In genomic region chr16:50152807-50153647, GRCh38 we compare ENCODE assay signal across 8 cellular contexts. TPM values are rescaled to one million over a fixed set of nuclear protein-coding genes. Genes with fewer than 3 reads are reported as not detected.
DNase-seq lines count a peak whose midpoint lies in the region; ATAC-seq and TF ChIP-seq lines count a peak whose summit lies in the region.

TENT4B (plus strand) TSS chr16:50153306; CDS start chr16:50153622, 316 bp downstream.

- H3K4me3 Mint-ChIP-seq in activated CD4-positive, alpha-beta T cell treated with anti-CD3 and anti-CD28 coated beads for 36 hours = peak within 1 kb of the TSS; percentile 79
- H3K4me3 Mint-ChIP-seq in chondrocyte (ENCODE audit: unreplicated experiment) = peak within 1 kb of the TSS; percentile 78

- TF ChIP-seq CTCF in chondrocyte (IDR thresholded peaks at IDR 0.05) = no peak

- H3K36me3 Mint-ChIP-seq in activated CD4-positive, alpha-beta T cell treated with anti-CD3 and anti-CD28 coated beads for 36 hours (ENCODE audit: low read depth) = peaks cover 10% of the 10 kb centered on the region
- H3K36me3 Mint-ChIP-seq in chondrocyte (ENCODE audit: low read depth) = no peaks in the 10 kb centered on the region

- H3K4me1 Mint-ChIP-seq in activated CD4-positive, alpha-beta T cell treated with anti-CD3 and anti-CD28 coated beads for 36 hours = peaks cover 39% of the 10 kb centered on the region
- peaks cover 32% of the 10 kb centered on the region for H3K4me1 Mint-ChIP-seq in chondrocyte (ENCODE audit: low read depth)

- no peaks in the 10 kb centered on the region for H3K9me3 Mint-ChIP-seq in activated CD4-positive, alpha-beta T cell treated with anti-CD3 and anti-CD28 coated beads for 36 hours (ENCODE audit: low read depth)
- no peaks in the 10 kb centered on the region for H3K9me3 Mint-ChIP-seq in chondrocyte (ENCODE audit: low read depth)

- H3K27ac Mint-ChIP-seq in activated CD4-positive, alpha-beta T cell treated with anti-CD3 and anti-CD28 coated beads for 36 hours = peak within 1 kb of the TSS; percentile 98
- H3K27ac Mint-ChIP-seq in chondrocyte (ENCODE audit: unreplicated experiment) = peak within 1 kb of the TSS; percentile 87

- ATAC-seq in GM18858 (IDR thresholded peaks at IDR 0.05; ENCODE audit: unreplicated experiment) (peak; percentile 63), HG03064 (IDR thresholded peaks at IDR 0.05; ENCODE audit: low read depth, unreplicated experiment) (peak; percentile 65)
- peak; percentile 71 for ATAC-seq in activated CD4-positive, alpha-beta T cell treated with anti-CD3 and anti-CD28 coated beads for 36 hours

- DNase-seq in ACHN (peak; percentile 82), NCI-H2227 treated with DMSO at 0.1 percent for 48 hours (lab: John Stamatoyannopoulos, UW) (peak; percentile 72), chondrocyte (ENCODE audit: low spot score) (peak; percentile 95), kidney tubule cell (ENCODE audit: low spot score) (peak; percentile 87)
- peak; percentile 92 for DNase-seq in activated CD4-positive, alpha-beta T cell treated with anti-CD3 and anti-CD28 coated beads for 36 hours
- peak; percentile 77 to 80 for DNase-seq in stimulated activated CD4-positive, alpha-beta T cell treated with anti-CD3 and anti-CD28 coated beads, Interleukin-1b, Interleukin-23, amount 100 ng/mL, for 1 hour (ENCODE audit: low read depth in 2 of 2)

- POLR2A ChIA-PET in activated CD4-positive, alpha-beta T cell treated with anti-CD3 and anti-CD28 coated beads for 36 hours (lab: Charles Lee) = interaction anchor here (1.6 kb wide), 1 partner anchor 51 kb away, joined by 7 read pairs; no protein-coding TSS in a partner anchor

- CTCF ChIA-PET in activated CD4-positive, alpha-beta T cell treated with anti-CD3 and anti-CD28 coated beads for 36 hours (lab: Charles Lee) = interaction anchor here (2.6 kb wide), 1 partner anchor 58 kb away, joined by 10 read pairs; no protein-coding TSS in a partner anchor

- intact Hi-C loops in activated CD4-positive, alpha-beta T cell treated with anti-CD3 and anti-CD28 coated beads for 36 hours (cut with DNase I, micrococcal nuclease) = loop anchor here (1.0 to 10.0 kb wide), 18 partner anchors 14 to 1548 kb away; partner anchors contain the start of genes CNEP1R1 (in 2 of the 2), BRD7 (in 1 of the 2), CBLN1 (in 1 of the 2) and CYLD (in 1 of the 2)

- in situ Hi-C loops in ACHN (cut with HindIII; ENCODE audit: low pct_ligation_motif_present, low pct_unique_long_range_greater_than_20kb, low sequenced_read_pairs) = no loop called here

- H3K27me3 Mint-ChIP-seq in activated CD4-positive, alpha-beta T cell treated with anti-CD3 and anti-CD28 coated beads for 36 hours = no peaks in the 10 kb centered on the region
- no peaks in the 10 kb centered on the region for H3K27me3 Mint-ChIP-seq in chondrocyte (ENCODE audit: low read depth)

RNA-seq across cellular contexts. Expression of gene TENT4B, which starts in this region (rescaled TPM):
- 10 to 100 TPM; 19.3 to 22.4 TPM for total RNA-seq in activated CD4-positive, alpha-beta T cell treated with anti-CD3 and anti-CD28 coated beads for 36 hours
- 8.4 to 9.8 TPM (median 9.2 TPM) in 3 replicates for total RNA-seq in chondrocyte

Comparison
In these comparisons a context has a peak if more than half of its experiments do, and no peak if none do; other contexts are left out.
1. Peak in every context shown above with its lines: DNase-seq and ATAC-seq.